In genomic region chrX:40166582-40166981, GRCh38 we compare ENCODE assay signal across 9 cellular contexts.
DNase-seq lines count a peak whose midpoint lies in the region; ATAC-seq and TF ChIP-seq lines count a peak whose summit lies in the region.
"Had no signal": no experiment of that assay in that cellular context is flagged by ENCODE, and none has a peak within 500 bp of the region (broad histone marks: within the 10 kb centered on the region; RNA-seq: fewer than 3 reads in every experiment).

No MANE protein-coding gene starts in this region.

- H3K9me3 ChIP-seq in left ventricle myocardium inferior (replicated peaks) = no peaks in the 10 kb centered on the region
- H3K9me3 ChIP-seq in Panc1 (ENCODE audit: control insufficient read depth, insufficient read depth, low read depth, low read length) = no peaks in the 10 kb centered on the region

- H3K27me3 ChIP-seq in left ventricle myocardium inferior (ENCODE audit: low read depth) (no peaks in the 10 kb centered on the region), Panc1 (ENCODE audit: control insufficient read depth, insufficient read depth, low read length) (no peaks in the 10 kb centered on the region)

- BruUV-seq in Panc1 (replicated peaks; lab: Mats Ljungman, UMichigan) = no TSS peak

- H3K4me1 Mint-ChIP-seq in type B pancreatic cell (ENCODE audit: unreplicated experiment) = peaks cover 41% of the 10 kb centered on the region

- H3K4me3 ChIP-seq in left ventricle myocardium inferior = peak overlapping the region; percentile 63
- no peak overlapping the region for H3K4me3 ChIP-seq in Panc1 (ENCODE audit: low read depth in 2 of 2, low read length in 2 of 2)

- no peak for DNase-seq in left ventricle myocardium inferior
- no peak for DNase-seq in Right ventricle myocardium inferior (ENCODE audit: missing footprints)
- no peak for DNase-seq in Panc1 (ENCODE audit: low read depth, low spot score)
- peak; percentile 74 for DNase-seq in fibroblast of peridontal ligament (ENCODE audit: extremely low read depth)
- DNase-seq in type B pancreatic cell (ENCODE audit: extremely low spot score, unreplicated experiment) = no peak
- DNase-seq in iPS-NIHi7 (ENCODE audit: extremely low spot score) = no peak
- no peak for DNase-seq in SIG-M5 treated with dmso at 0.1 percent for 504 hours (lab: John Stamatoyannopoulos, UW; ENCODE audit: unreplicated experiment)
- DNase-seq: activated CD4-positive, alpha-beta T cell treated with anti-CD3 and anti-CD28 coated beads, Interleukin-2, amount 50 U/mL, for 1 hour had no signal

- TF ChIP-seq CTCF in left ventricle myocardium inferior (IDR thresholded peaks at IDR 0.05; ENCODE audit: borderline replicate concordance) = no peak
- TF ChIP-seq CTCF in Panc1 (IDR thresholded peaks at IDR 0.05) = no peak
- TF ChIP-seq CTCF in type B pancreatic cell (conservative IDR thresholded peaks at IDR 0.05) = no peak

- H3K27ac Mint-ChIP-seq in type B pancreatic cell = peak overlapping the region; percentile 79

- ATAC-seq in Right ventricle myocardium inferior = no peak
- ATAC-seq in Panc1 = no peak
- ATAC-seq in GM18867 (IDR thresholded peaks at IDR 0.05; ENCODE audit: unreplicated experiment) = no peak

- in situ Hi-C loops in Panc1 (cut with HindIII; ENCODE audit: low pct_unique_long_range_greater_than_20kb, low sequenced_read_pairs) = no loop called here

- no peaks in the 10 kb centered on the region for H3K9me3 Mint-ChIP-seq in type B pancreatic cell

- intact Hi-C loops in left ventricle myocardium inferior (cut with micrococcal nuclease) (no loop called here), Right ventricle myocardium inferior (cut with DNase I) (no loop called here), Panc1 (cut with micrococcal nuclease; ENCODE audit: unreplicated experiment) (no loop called here)

- H3K4me3 Mint-ChIP-seq in type B pancreatic cell = peak overlapping the region; percentile 84

- CTCF ChIA-PET in Panc1 (lab: Charles Lee) = no interaction called here

- peaks cover 15% of the 10 kb centered on the region for H3K27me3 Mint-ChIP-seq in type B pancreatic cell

- H3K36me3 Mint-ChIP-seq in type B pancreatic cell = no peaks in the 10 kb centered on the region

- POLR2A ChIA-PET in Panc1 (lab: Charles Lee) = no interaction called here

- H3K27ac ChIP-seq in left ventricle myocardium inferior (replicated peaks) (no peak overlapping the region), Panc1 (ENCODE audit: low read length) (peak overlapping the region; percentile 72)

- peaks cover 40% of the 10 kb centered on the region for H3K4me1 ChIP-seq in left ventricle myocardium inferior
- H3K4me1 ChIP-seq in Panc1 (ENCODE audit: control insufficient read depth, insufficient read depth, low read length) = peaks cover 28% of the 10 kb centered on the region

- H3K36me3 ChIP-seq in left ventricle myocardium inferior (no peaks in the 10 kb centered on the region), Panc1 (ENCODE audit: control insufficient read depth, insufficient read depth, low read length) (no peaks in the 10 kb centered on the region)
